ENCODE assay signal across 10 cellular contexts in the genomic region with DNA sequence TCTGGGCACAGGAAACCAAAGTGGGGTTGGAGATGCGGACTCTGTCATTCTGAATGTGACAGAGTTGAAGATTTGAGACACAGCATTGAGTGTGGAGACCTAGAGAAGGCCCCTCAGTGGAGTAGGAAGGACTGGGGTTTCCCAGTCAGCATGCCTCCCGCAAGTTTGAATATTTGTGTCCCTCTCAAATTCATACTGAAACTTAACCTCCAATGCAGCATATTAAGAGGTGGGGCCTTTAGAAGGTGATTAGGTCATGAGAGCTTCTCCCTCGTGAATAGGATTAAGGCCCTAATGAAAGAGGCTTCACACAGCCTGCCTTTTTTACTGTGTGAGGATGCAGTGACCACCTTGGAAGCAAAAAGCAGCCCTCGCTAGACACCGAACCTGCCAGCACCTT. TPM values are rescaled to one million over a fixed set of nuclear protein-coding genes. Genes with fewer than 3 reads are reported as not detected.
DNase-seq lines count a peak whose midpoint lies in the region; ATAC-seq and TF ChIP-seq lines count a peak whose summit lies in the region.
"Had no signal": no experiment of that assay in that cellular context is flagged by ENCODE, and none has a peak within 500 bp of the region (broad histone marks: within the 10 kb centered on the region; RNA-seq: fewer than 3 reads in every experiment).

No MANE protein-coding gene starts in this region.

- no peaks in the 10 kb centered on the region for H3K79me2 ChIP-seq in H9 (ENCODE audit: insufficient read depth, low read length)

- no peak overlapping the region for H2BK5ac ChIP-seq in H9 (ENCODE audit: insufficient read length, low read length)

- intact Hi-C loops in lower lobe of right lung (cut with DNase I), result no loop called here

- no peak overlapping the region for H3K27ac Mint-ChIP-seq in H9

- ATAC-seq in GM18499 (IDR thresholded peaks at IDR 0.05; ENCODE audit: insufficient read depth, unreplicated experiment) (peak; percentile 37), GM21390 (IDR thresholded peaks at IDR 0.05; ENCODE audit: unreplicated experiment) (peak; percentile 72), HG03442 (IDR thresholded peaks at IDR 0.05; ENCODE audit: unreplicated experiment) (peak; percentile 68), lower lobe of right lung (no peak)
- ATAC-seq: foreskin keratinocyte had no signal

- H3T11ph ChIP-seq in H9 (ENCODE audit: low read length), result no peak overlapping the region

- H2BK120ac ChIP-seq in H9 (ENCODE audit: low read depth, low read length, poor library complexity, severe bottlenecking), result no peak overlapping the region

- H3K27me3 Mint-ChIP-seq in H9 (ENCODE audit: low read depth), result no peaks in the 10 kb centered on the region

- H4K20me1 ChIP-seq in H9 (ENCODE audit: control insufficient read depth, insufficient read depth, insufficient read length), result no peaks in the 10 kb centered on the region

- H4K5ac ChIP-seq in H9 (ENCODE audit: insufficient read length, low read depth, low read length), result no peak overlapping the region

- H2BK15ac ChIP-seq in H9 (ENCODE audit: low read depth, low read length), result no peak overlapping the region

- H3K23me2 ChIP-seq in H9 (ENCODE audit: insufficient read length, low read depth, low read length, poor library complexity, severe bottlenecking), result no peaks in the 10 kb centered on the region

- H3K9ac ChIP-seq in H9 (ENCODE audit: extremely low read depth, insufficient read length, low read length), result no peak overlapping the region

- H3K4me1 Mint-ChIP-seq in H9, result peaks cover 7 to 14% of the 10 kb centered on the region in 2 experiments

- H3K56ac ChIP-seq in H9 (ENCODE audit: insufficient read length, low read depth, low read length), result no peak overlapping the region

- no peak overlapping the region for H3K4me2 ChIP-seq in H9 (ENCODE audit: insufficient read depth, insufficient read length, low read length)

- H3K27me3 ChIP-seq in lower lobe of right lung (ENCODE audit: low read depth), result no peaks in the 10 kb centered on the region
- no peaks in the 10 kb centered on the region for H3K27me3 ChIP-seq in H9 (ENCODE audit: insufficient read depth, low read length)
- H3K27me3 ChIP-seq: brain microvascular endothelial cell, foreskin keratinocyte had no signal

- H3K4me1 ChIP-seq in lower lobe of right lung (peaks cover 10% of the 10 kb centered on the region), H9 (ENCODE audit: insufficient read depth, low read length) (no peaks in the 10 kb centered on the region)
- H3K4me1 ChIP-seq: foreskin keratinocyte had no signal

- no peak overlapping the region for H3K18ac ChIP-seq in H9 (ENCODE audit: insufficient read length, low read depth, low read length)

- H3K36me3 ChIP-seq in lower lobe of right lung, result peaks cover 27% of the 10 kb centered on the region

- no peak overlapping the region for H4K91ac ChIP-seq in H9 (ENCODE audit: insufficient read length, low read depth, low read length)

- H3K14ac ChIP-seq in H9 (ENCODE audit: insufficient read depth, low read length), result no peak overlapping the region

- no peak overlapping the region for H3K4ac ChIP-seq in H9 (ENCODE audit: low read depth, low read length)

- DNase-seq in lower lobe of right lung, result no peak
- no peak for DNase-seq in H9
- no peak for DNase-seq in GF-D8 (lab: John Stamatoyannopoulos, UW)
- DNase-seq: brain microvascular endothelial cell; foreskin keratinocyte; NCI-H446 treated with DMSO at 0.1 percent for 48 hours; stimulated activated CD4-positive, alpha-beta T cell treated with anti-CD3 and anti-CD28 coated beads, Interleukin-4, amount 100 ng/mL, for 1 hour had no signal

- H3K9me3 ChIP-seq in lower lobe of right lung (no peaks in the 10 kb centered on the region), H9 (ENCODE audit: control insufficient read depth, low read depth, low read length) (no peaks in the 10 kb centered on the region)

- TF ChIP-seq CTCF in lower lobe of right lung (IDR thresholded peaks at IDR 0.05) (no peak), H9 (conservative IDR thresholded peaks at IDR 0.05) (no peak)

- H3K27ac ChIP-seq in lower lobe of right lung (no peak overlapping the region), H9 (ENCODE audit: insufficient read length, low read depth, low read length) (no peak overlapping the region)
- H3K27ac ChIP-seq: brain microvascular endothelial cell, foreskin keratinocyte had no signal

- H3K79me1 ChIP-seq in H9 (ENCODE audit: insufficient read depth, low read depth, low read length, poor library complexity, severe bottlenecking), result no peaks in the 10 kb centered on the region

- H2BK12ac ChIP-seq in H9 (ENCODE audit: insufficient read length, low read depth, low read length), result no peak overlapping the region

- H3K4me3 ChIP-seq in lower lobe of right lung, result no peak overlapping the region

- H3K9me3 Mint-ChIP-seq in H9, result no peaks in the 10 kb centered on the region

- H3K36me3 Mint-ChIP-seq in H9 (ENCODE audit: insufficient read depth in 1 of 3, low read depth in 3 of 3), result peaks cover 0 to 18% (median 4%) of the 10 kb centered on the region in 3 experiments; a peak in 5 of 7 replicates

- WGBS in H9 (ENCODE audit: extremely low coverage, insufficient read length, low lambda C conversion rate), result no CpG with 5 or more reads among the region's 5 CpGs

- H2AK5ac ChIP-seq in H9 (ENCODE audit: insufficient read length, low read length), result no peak overlapping the region

- no peak overlapping the region for H2AFZ ChIP-seq in H9 (ENCODE audit: low read length)

- H2BK20ac ChIP-seq in H9 (ENCODE audit: low read depth, low read length, poor library complexity, severe bottlenecking), result no peak overlapping the region

- H3K23ac ChIP-seq in H9 (ENCODE audit: insufficient read length, low read depth, low read length), result no peak overlapping the region

- H4K8ac ChIP-seq in H9 (replicated peaks; ENCODE audit: insufficient read length, low read depth, low read length), result no peak overlapping the region

- no peak overlapping the region for H3K4me3 Mint-ChIP-seq in H9

RNA-seq across cellular contexts. Expression of gene HDDC3, which starts 8.0 kb away (rescaled TPM):
- total RNA-seq in lower lobe of right lung (16.0 TPM), H9 (2021) (13.2 and 13.3 TPM in 2 replicates)

RNA-seq across cellular contexts. Expression of gene UNC45A, which starts 10.7 kb away (rescaled TPM):
- total RNA-seq in lower lobe of right lung, result 50.4 TPM
- 84.3 and 84.6 TPM in 2 replicates for total RNA-seq in H9 (2021)

RNA-seq across cellular contexts. Expression of gene MAN2A2, which starts 21.3 kb away (rescaled TPM):
- 96.9 TPM for total RNA-seq in lower lobe of right lung
- 25.3 and 27.4 TPM in 2 replicates for total RNA-seq in H9 (2021)

RNA-seq across cellular contexts. Expression of gene RCCD1, which starts 30.3 kb away (rescaled TPM):
- total RNA-seq in lower lobe of right lung, result 10.3 TPM
- total RNA-seq in H9 (2021), result 20.6 and 22.8 TPM in 2 replicates

RNA-seq across cellular contexts. Expression of gene FES, which starts 40.1 kb away (rescaled TPM):
- total RNA-seq in lower lobe of right lung (51.0 TPM), H9 (2021) (6.5 and 6.7 TPM in 2 replicates)

Comparison
In these comparisons a context has a peak if more than half of its experiments do, and no peak if none do; other contexts are left out.
1. ATAC-seq: peak in GM18499 (single experiment), GM21390 (single experiment) and HG03442 (single experiment); none in lower lobe of right lung (0 of 2).